ENCODE assay signal across 8 cellular contexts in the genomic region with DNA sequence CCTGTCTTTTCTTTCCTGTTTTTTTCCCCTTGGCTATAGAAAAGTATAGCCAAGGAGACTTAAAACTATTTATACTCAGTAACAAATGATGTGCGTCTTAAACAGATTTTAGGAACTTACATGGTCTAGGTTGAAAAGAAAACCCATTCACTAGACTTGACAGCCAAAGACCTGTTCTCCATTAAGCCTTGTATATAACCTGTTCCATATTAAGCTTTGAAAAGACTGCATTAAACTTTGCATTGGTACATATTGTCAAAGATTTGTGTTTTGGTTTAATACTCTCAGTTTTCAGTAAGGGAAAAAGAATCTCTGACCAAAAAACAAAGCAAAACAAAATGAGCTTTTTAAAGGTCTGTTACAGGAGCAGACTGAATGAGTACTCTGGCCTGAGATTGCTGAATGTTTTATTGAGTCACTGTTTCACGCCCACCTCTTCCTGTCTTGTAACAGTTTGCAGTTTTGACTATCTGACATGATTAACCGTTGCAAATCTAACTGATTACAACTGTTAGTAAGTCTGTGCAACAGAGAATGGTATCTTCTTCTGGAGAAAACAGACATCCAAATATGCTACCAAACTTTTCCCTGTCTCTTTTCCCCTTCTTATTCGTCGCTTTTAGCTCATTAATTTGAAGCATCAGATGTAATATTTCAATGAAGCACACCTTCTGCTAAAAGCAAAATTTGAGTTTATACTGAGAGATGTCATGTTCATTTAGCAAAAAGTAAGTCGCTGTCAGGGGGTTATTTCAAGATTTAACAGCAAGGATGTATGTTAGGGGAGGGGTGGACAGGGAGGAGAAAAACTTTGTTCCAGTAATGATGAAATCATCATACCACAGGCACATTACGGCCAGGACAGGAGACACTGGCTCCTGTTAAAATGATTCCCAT. TPM values are rescaled to one million over a fixed set of nuclear protein-coding genes. Genes with fewer than 3 reads are reported as not detected.
DNase-seq lines count a peak whose midpoint lies in the region; ATAC-seq and TF ChIP-seq lines count a peak whose summit lies in the region.

No MANE protein-coding gene starts in this region.

- no peak overlapping the region for H3K4me3 ChIP-seq in CD8-positive, alpha-beta T cell (ENCODE audit: low read depth, low read length)

- intact Hi-C loops in CD8-positive, alpha-beta T cell (cut with DNase I, micrococcal nuclease) = loop anchor here (2.0 kb wide), 1 partner anchor 14 kb away; no protein-coding TSS in a partner anchor

- peak overlapping the region; percentile 60 for H3K27ac Mint-ChIP-seq in CD8-positive, alpha-beta T cell
- peak overlapping the region; percentile 97 for H3K27ac Mint-ChIP-seq in activated T-helper 17 cell treated with anti-CD3 and anti-CD28 coated beads, Interleukin-2, amount 50 U/mL, for 72 hours
- no peak overlapping the region for H3K27ac Mint-ChIP-seq in glutamatergic neuron (ENCODE audit: unreplicated experiment)

- peak; percentile 69 for ATAC-seq in CD8-positive, alpha-beta T cell
- peak; percentile 76 for ATAC-seq in HG03439 (IDR thresholded peaks at IDR 0.05; ENCODE audit: unreplicated experiment)
- ATAC-seq in activated T-helper 17 cell treated with anti-CD3 and anti-CD28 coated beads, Interleukin-2, amount 50 U/mL, for 72 hours (replicated peaks) = peak; percentile 88

- POLR2A ChIA-PET in CD8-positive, alpha-beta T cell (lab: Charles Lee) = interaction anchor here (1.1 to 2.0 kb wide), 4 partner anchors 14 to 60 kb away, joined by 3 to 4 read pairs (median 4); no protein-coding TSS in a partner anchor

- DNase-seq in CD8-positive, alpha-beta T cell = peak in 1 of 7 experiments; percentile 9
- DNase-seq in kidney glomerular epithelial cell (lab: John Stamatoyannopoulos, UW) = peak; percentile 52
- DNase-seq in occipital lobe (lab: John Stamatoyannopoulos, UW) = no peak
- no peak for DNase-seq in DMS 273 (lab: John Stamatoyannopoulos, UW; ENCODE audit: unreplicated experiment)
- DNase-seq in T1000 (lab: John Stamatoyannopoulos, UW) = no peak
- DNase-seq in glutamatergic neuron = no peak

- peaks cover 66% of the 10 kb centered on the region for H3K4me1 Mint-ChIP-seq in CD8-positive, alpha-beta T cell (ENCODE audit: low read depth)
- peaks cover 60% of the 10 kb centered on the region for H3K4me1 Mint-ChIP-seq in activated T-helper 17 cell treated with anti-CD3 and anti-CD28 coated beads, Interleukin-2, amount 50 U/mL, for 72 hours
- H3K4me1 Mint-ChIP-seq in glutamatergic neuron (ENCODE audit: low read depth, unreplicated experiment) = no peaks in the 10 kb centered on the region

- H3K27me3 ChIP-seq in CD8-positive, alpha-beta T cell (ENCODE audit: insufficient read depth, low read length) = no peaks in the 10 kb centered on the region

- no peaks in the 10 kb centered on the region for H3K9me3 Mint-ChIP-seq in CD8-positive, alpha-beta T cell
- H3K9me3 Mint-ChIP-seq in activated T-helper 17 cell treated with anti-CD3 and anti-CD28 coated beads, Interleukin-2, amount 50 U/mL, for 72 hours = no peaks in the 10 kb centered on the region
- no peaks in the 10 kb centered on the region for H3K9me3 Mint-ChIP-seq in glutamatergic neuron (ENCODE audit: unreplicated experiment)

- no peak for TF ChIP-seq CTCF in CD8-positive, alpha-beta T cell (IDR thresholded peaks at IDR 0.05)
- no peak for TF ChIP-seq CTCF in glutamatergic neuron (IDR thresholded peaks at IDR 0.05; ENCODE audit: partially characterized antibody, unreplicated experiment)

- H3K9me3 ChIP-seq in CD8-positive, alpha-beta T cell (ENCODE audit: low read length) = no peaks in the 10 kb centered on the region

- no peaks in the 10 kb centered on the region for H3K27me3 Mint-ChIP-seq in CD8-positive, alpha-beta T cell (ENCODE audit: low read depth)
- H3K27me3 Mint-ChIP-seq in activated T-helper 17 cell treated with anti-CD3 and anti-CD28 coated beads, Interleukin-2, amount 50 U/mL, for 72 hours = no peaks in the 10 kb centered on the region
- H3K27me3 Mint-ChIP-seq in glutamatergic neuron (ENCODE audit: unreplicated experiment) = no peaks in the 10 kb centered on the region

- peaks cover 39% of the 10 kb centered on the region for H3K36me3 Mint-ChIP-seq in CD8-positive, alpha-beta T cell
- H3K36me3 Mint-ChIP-seq in activated T-helper 17 cell treated with anti-CD3 and anti-CD28 coated beads, Interleukin-2, amount 50 U/mL, for 72 hours (ENCODE audit: low read depth) = peaks cover 98% of the 10 kb centered on the region
- H3K36me3 Mint-ChIP-seq in glutamatergic neuron (ENCODE audit: unreplicated experiment) = no peaks in the 10 kb centered on the region

- peaks cover 49% of the 10 kb centered on the region for H3K4me1 ChIP-seq in CD8-positive, alpha-beta T cell (ENCODE audit: insufficient read depth, low read length)

- H3K36me3 ChIP-seq in CD8-positive, alpha-beta T cell (ENCODE audit: insufficient read depth, low read length) = peaks cover 10% of the 10 kb centered on the region

- CTCF ChIA-PET in CD8-positive, alpha-beta T cell (lab: Charles Lee) = interaction anchor here (0.5 to 2.9 kb wide), 4 partner anchors 239 to 781 kb away, joined by 3 to 14 read pairs (median 4); no protein-coding TSS in a partner anchor

- no peak overlapping the region for H3K27ac ChIP-seq in CD8-positive, alpha-beta T cell (ENCODE audit: low read depth, low read length)

- peak overlapping the region; percentile 38 for H3K4me3 Mint-ChIP-seq in CD8-positive, alpha-beta T cell
- H3K4me3 Mint-ChIP-seq in activated T-helper 17 cell treated with anti-CD3 and anti-CD28 coated beads, Interleukin-2, amount 50 U/mL, for 72 hours = peak overlapping the region; percentile 92
- H3K4me3 Mint-ChIP-seq in glutamatergic neuron (ENCODE audit: unreplicated experiment) = no peak overlapping the region

RNA-seq across cellular contexts. Expression of gene SUPT3H, which starts 59.1 kb away (rescaled TPM):
- total RNA-seq in CD8-positive, alpha-beta T cell = 10 to 100 TPM in 1 of 2 experiments, 1 to 10 TPM in 1; 9.4 to 10.7 TPM
- total RNA-seq in activated T-helper 17 cell treated with anti-CD3 and anti-CD28 coated beads, Interleukin-2, amount 50 U/mL, for 72 hours = 10 to 100 TPM; 12.1 to 20.0 TPM
- total RNA-seq in occipital lobe = 15.3 TPM
- 16.0 TPM for total RNA-seq in glutamatergic neuron (ENCODE audit: unreplicated experiment)
